1 cellular context compared by ENCODE assay signal in genomic region chr19:50025022-50025793, GRCh38.
TF ChIP-seq lines count a peak whose summit lies in the region.

TSS of gene VRK3 (minus strand) at chr19:50025372. CDS start at chr19:50016162, 9,210 bp downstream.

TF ChIP-seq in K562, 482 proteins besides CTCF, POLR2A, EP300 and RAD21 (continued from another document and continues in another):
- TF ChIP-seq RUNX1 (IDR thresholded peaks at IDR 0.05; ENCODE audit: low read depth) (0 out of 2 replicates have a peak, but pooled peaks have one; percentile 30), MYC (IDR thresholded peaks at IDR 0.05; ENCODE audit: low read depth, low read length) (0 out of 2 replicates have a peak, but pooled peaks have one; percentile 22), MYC (CRISPR knock-in tag; IDR thresholded peaks at IDR 0.05; ENCODE audit: borderline replicate concordance, low read depth) (no peak), ESRRA (IDR thresholded peaks at IDR 0.05; ENCODE audit: borderline replicate concordance, low read depth) (0 out of 2 replicates have a peak, but pooled peaks have one; percentile 34), NRF1 (conservative IDR thresholded peaks at IDR 0.05 in 1 of 2, IDR thresholded peaks at IDR 0.05 in 1 of 2) (peak; percentile 100), FOS (IDR thresholded peaks at IDR 0.05; ENCODE audit: extremely low read depth, insufficient read length) (peak; percentile 92), SIN3B (IDR thresholded peaks at IDR 0.05; ENCODE audit: low read depth) (peak; percentile 58; the same call in 1 of the 2 replicates), ZBTB2 (IDR thresholded peaks at IDR 0.05) (peak; percentile 96), POLR2G (IDR thresholded peaks at IDR 0.05; ENCODE audit: low read depth, low read length) (peak; percentile 82), SUPT5H (IDR thresholded peaks at IDR 0.05) (peak; percentile 88), NFYB (IDR thresholded peaks at IDR 0.05; ENCODE audit: extremely low read depth, insufficient read length) (peak; percentile 80), NFATC3 (IDR thresholded peaks at IDR 0.05) (no peak), RBFOX2 (IDR thresholded peaks at IDR 0.05; ENCODE audit: low read depth, low read length) (peak; percentile 71), HMGN3 (IDR thresholded peaks at IDR 0.05; ENCODE audit: borderline replicate concordance, extremely low read depth, insufficient read length, low read depth, low read length) (peak; percentile 76), KHSRP (IDR thresholded peaks at IDR 0.05) (peak; percentile 44; the same call in 1 of the 2 replicates), BHLHE40 (IDR thresholded peaks at IDR 0.05; ENCODE audit: low read length) (no peak), ARID4B (CRISPR knock-in tag; IDR thresholded peaks at IDR 0.05) (0 out of 2 replicates have a peak, but pooled peaks have one; percentile 5), RB1 (IDR thresholded peaks at IDR 0.05; ENCODE audit: low read depth) (peak; percentile 81; the same call in 1 of the 2 replicates), PRDM10 (IDR thresholded peaks at IDR 0.05; ENCODE audit: partially characterized antibody) (peak; percentile 38), GTF2A2 (tag; IDR thresholded peaks at IDR 0.05) (no peak), GABPB1 (CRISPR knock-in tag; IDR thresholded peaks at IDR 0.05) (0 out of 2 replicates have a peak, but pooled peaks have one; percentile 20), TEAD2 (tag; IDR thresholded peaks at IDR 0.05) (no peak), ATF7 (IDR thresholded peaks at IDR 0.05) (peak; percentile 84), ETV6 (IDR thresholded peaks at IDR 0.05; ENCODE audit: borderline replicate concordance in 1 of 2, low read depth in 2 of 2, low read length in 1 of 2) (no peak), ETV6 (CRISPR knock-in tag; IDR thresholded peaks at IDR 0.05; ENCODE audit: borderline replicate concordance) (no peak), JUND (IDR thresholded peaks at IDR 0.05; ENCODE audit: borderline replicate concordance, low read depth, low read length) (peak; percentile 57; the same call in 1 of the 2 replicates), JUND (tag; IDR thresholded peaks at IDR 0.05; ENCODE audit: borderline replicate concordance, low read depth, low read length) (no peak; the same call in 2 of the 3 replicates), ZBTB9 (CRISPR knock-in tag; IDR thresholded peaks at IDR 0.05) (peak; percentile 77; the same call in 1 of the 2 replicates), ZNF263 (CRISPR knock-in tag; IDR thresholded peaks at IDR 0.05; ENCODE audit: borderline replicate concordance) (peak; percentile 49; the same call in 1 of the 2 replicates), GABPA (tag; conservative IDR thresholded peaks at IDR 0.05; ENCODE audit: low read depth) (peak; percentile 90), CREB3 (tag; conservative IDR thresholded peaks at IDR 0.05; ENCODE audit: low read depth) (no peak; the same call in 1 of the 2 replicates), RCOR1 (IDR thresholded peaks at IDR 0.05; ENCODE audit: borderline replicate concordance in 1 of 2, low read depth in 2 of 2, low read length in 2 of 2) (peak in 1 of 2 experiments; percentile 13; a peak in 1 of 4 replicates), NR2C1 (IDR thresholded peaks at IDR 0.05) (peak; percentile 48), NR2C1 (tag; IDR thresholded peaks at IDR 0.05) (peak; percentile 70), SIN3A (IDR thresholded peaks at IDR 0.05; ENCODE audit: borderline replicate concordance in 2 of 2, control insufficient read depth in 1 of 2, low read depth in 2 of 2, low read length in 2 of 2) (peak in 1 of 2 experiments; percentile 35; a peak in 2 of 4 replicates), NKRF (IDR thresholded peaks at IDR 0.05; ENCODE audit: borderline replicate concordance) (peak; percentile 86), HMG20B (CRISPR knock-in tag; IDR thresholded peaks at IDR 0.05) (no peak), CAMTA2 (CRISPR knock-in tag; conservative IDR thresholded peaks at IDR 0.05) (peak; percentile 84; the same call in 1 of the 2 replicates), SIX5 (IDR thresholded peaks at IDR 0.05; ENCODE audit: borderline replicate concordance in 1 of 2, insufficient read depth in 1 of 2, low read depth in 1 of 2, low read length in 2 of 2) (peak; percentile 57 to 67; a peak in 3 of 4 replicates), SP1 (CRISPR knock-in tag; IDR thresholded peaks at IDR 0.05) (peak; percentile 67; the same call in 1 of the 2 replicates), NBN (IDR thresholded peaks at IDR 0.05; ENCODE audit: low read depth) (peak; percentile 64; the same call in 1 of the 2 replicates), E2F5 (CRISPR knock-in tag; IDR thresholded peaks at IDR 0.05) (peak; percentile 79; the same call in 1 of the 2 replicates), HDAC1 (IDR thresholded peaks at IDR 0.05) (peak in 1 of 2 experiments; percentile 79; a peak in 2 of 4 replicates), TOE1 (IDR thresholded peaks at IDR 0.05; ENCODE audit: borderline replicate concordance) (no peak; the same call in 1 of the 2 replicates), TOE1 (CRISPR knock-in tag; IDR thresholded peaks at IDR 0.05; ENCODE audit: borderline replicate concordance, low read depth) (peak; percentile 90; the same call in 1 of the 2 replicates), NFE2 (IDR thresholded peaks at IDR 0.05; ENCODE audit: low read depth) (peak; percentile 40; the same call in 1 of the 2 replicates), USF1 (CRISPR knock-in tag; IDR thresholded peaks at IDR 0.05) (peak; percentile 73), TBP (optimal IDR thresholded peaks at IDR 0.05; ENCODE audit: low read depth, low read length) (peak; percentile 38), YY1 (IDR thresholded peaks at IDR 0.05; ENCODE audit: borderline replicate concordance in 1 of 3, control insufficient read depth in 1 of 3, extremely low read depth in 1 of 3, insufficient read depth in 3 of 3, insufficient read length in 1 of 3, insufficient replicate concordance in 2 of 3, low read depth in 1 of 3, low read length in 2 of 3) (peak in 2 of 3 experiments; percentile 27 to 45), HOXB6 (CRISPR knock-in tag; IDR thresholded peaks at IDR 0.05; ENCODE audit: borderline replicate concordance) (no peak)
